29 cellular contexts compared by ENCODE assay signal in the genomic region with DNA sequence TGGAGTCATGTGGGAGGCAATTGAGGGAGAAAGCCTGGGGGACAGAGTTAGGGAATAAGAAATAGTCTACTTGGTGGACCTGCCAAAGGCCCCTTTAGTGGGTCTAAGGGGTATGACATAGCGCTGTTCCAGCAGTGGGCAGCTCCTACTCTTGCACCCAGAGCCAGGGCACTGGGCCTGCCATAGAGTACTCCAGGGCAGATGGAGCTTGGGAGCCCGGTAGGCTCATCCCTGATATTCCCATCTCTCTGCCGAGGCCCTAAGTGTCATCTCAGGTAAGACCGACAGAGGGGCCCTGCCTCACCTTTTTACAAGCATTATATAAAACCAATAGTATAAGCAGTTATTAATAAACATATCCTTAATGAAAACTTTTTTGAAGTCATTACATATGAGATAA.
"Had no signal": no experiment of that assay in that cellular context is flagged by ENCODE, and none has a peak within 500 bp of the region (broad histone marks: within the 10 kb centered on the region; RNA-seq: fewer than 3 reads in every experiment).

No MANE protein-coding gene starts in this region.

- H3K27me3 Mint-ChIP-seq: stimulated activated memory B cell treated with anti-CD40 and anti-IgM and Interleukin-4, amounts not matched to agents 10 μg/mL and 1 μg/mL and 100 μg/mL, for 72 hours; stimulated activated naive B cell treated with anti-CD40 and anti-IgM and Interleukin-4, amounts not matched to agents 10 μg/mL and 1 μg/mL and 100 μg/mL, for 72 hours; stimulated activated naive CD8-positive, alpha-beta T cell treated with anti-CD3 and anti-CD28 coated beads, Interleukin-15, amount 100 ng/mL, for 72 hours; stimulated activated naive CD8-positive, alpha-beta T cell treated with anti-CD3 and anti-CD28 coated beads, Interleukin-15, Interleukin-2, amounts not matched to agents 100 ng/mL and 50 ng/mL, for 24 hours had no signal

- H3K4me1 Mint-ChIP-seq: stimulated activated memory B cell treated with anti-CD40 and anti-IgM and Interleukin-4, amounts not matched to agents 10 μg/mL and 1 μg/mL and 100 μg/mL, for 72 hours; stimulated activated naive B cell treated with anti-CD40 and anti-IgM and Interleukin-4, amounts not matched to agents 10 μg/mL and 1 μg/mL and 100 μg/mL, for 72 hours; stimulated activated naive CD8-positive, alpha-beta T cell treated with anti-CD3 and anti-CD28 coated beads, Interleukin-15, amount 100 ng/mL, for 72 hours had no signal

- ATAC-seq: stimulated activated effector memory CD8-positive, alpha-beta T cell treated with anti-CD3 and anti-CD28 coated beads, Interleukin-12 subunit alpha, Interleukin-12 subunit beta, amount 100 ng/mL, for 72 hours; stimulated activated memory B cell treated with anti-CD40 and anti-IgM and Interleukin-4, amounts not matched to agents 10 μg/mL and 1 μg/mL and 100 μg/mL, for 72 hours; stimulated activated naive B cell treated with anti-CD40 and anti-IgM and Interleukin-4, amounts not matched to agents 10 μg/mL and 1 μg/mL and 100 μg/mL, for 72 hours; stimulated activated naive CD8-positive, alpha-beta T cell treated with anti-CD3 and anti-CD28 coated beads, Interleukin-15, amount 100 ng/mL, for 72 hours; stimulated activated naive CD8-positive, alpha-beta T cell treated with anti-CD3 and anti-CD28 coated beads, Interleukin-15, Interleukin-2, amounts not matched to agents 100 U/mL and 50 U/mL, for 24 hours; upper lobe of right lung had no signal

- H3K27me3 ChIP-seq: stomach, suprapubic skin, testis, thyroid gland, tibial artery, tibial nerve, transverse colon, upper lobe of left lung, upper lobe of right lung, uterus, vagina had no signal

- DNase-seq: stimulated activated CD4-positive, alpha-beta T cell treated with anti-CD3 and anti-CD28 coated beads, Interleukin-2, amount 100 ng/mL, for 48 hours; stimulated activated CD4-positive, alpha-beta T cell treated with anti-CD3 and anti-CD28 coated beads, Interleukin-4, amount 100 ng/mL, for 1 hour; stimulated activated CD4-positive, alpha-beta T cell treated with anti-CD3 and anti-CD28 coated beads, Interleukin-4, amount 100 ng/mL, for 24 hours; stimulated activated CD4-positive, alpha-beta T cell treated with anti-CD3 and anti-CD28 coated beads, Interleukin-4, amount 100 ng/mL, for 4 hours; stimulated activated CD8-positive, alpha-beta memory T cell treated with anti-CD3 and anti-CD28 coated beads, Interleukin-4, amount 100 ng/mL, for 48 hours; stimulated activated naive B cell treated with anti-CD40 and anti-IgM and Interleukin-4, amounts not matched to agents 10 μg/mL and 1 μg/mL and 100 μg/mL, for 72 hours; stimulated activated naive CD4-positive, alpha-beta T cell; stimulated activated naive CD4-positive, alpha-beta T cell treated with Interleukin-2 at 50 U/mL for 16 hours; stimulated activated naive CD8-positive, alpha-beta T cell treated with anti-CD3 and anti-CD28 coated beads, Interleukin-15, amount 100 ng/mL, for 72 hours; stimulated activated naive CD8-positive, alpha-beta T cell treated with anti-CD3 and anti-CD28 coated beads, Interleukin-15, Interleukin-2, amounts not matched to agents 100 U/mL and 50 U/mL, for 24 hours; stomach; substantia nigra; testis; thyroid gland; tibial artery; transverse colon; trophoblast cell; upper lobe of left lung; upper lobe of right lung; uterus had no signal

- H3K27ac Mint-ChIP-seq: stimulated activated effector memory CD8-positive, alpha-beta T cell treated with anti-CD3 and anti-CD28 coated beads, Interleukin-12 subunit alpha, Interleukin-12 subunit beta, amount 100 ng/mL, for 72 hours; stimulated activated memory B cell treated with anti-CD40 and anti-IgM and Interleukin-4, amounts not matched to agents 10 μg/mL and 1 μg/mL and 100 μg/mL, for 72 hours; stimulated activated naive B cell treated with anti-CD40 and anti-IgM and Interleukin-4, amounts not matched to agents 10 μg/mL and 1 μg/mL and 100 μg/mL, for 72 hours; stimulated activated naive CD8-positive, alpha-beta T cell treated with anti-CD3 and anti-CD28 coated beads, Interleukin-15, amount 100 ng/mL, for 72 hours; stimulated activated naive CD8-positive, alpha-beta T cell treated with anti-CD3 and anti-CD28 coated beads, Interleukin-15, Interleukin-2, amounts not matched to agents 100 ng/mL and 50 ng/mL, for 24 hours; type B pancreatic cell had no signal

- H3K36me3 ChIP-seq: uterus had no signal

- H3K9me3 ChIP-seq: testis, thyroid gland had no signal

- FAIRE-seq: urothelium cell line had no signal

- H3K4me3 Mint-ChIP-seq: stimulated activated effector memory CD8-positive, alpha-beta T cell treated with anti-CD3 and anti-CD28 coated beads, Interleukin-12 subunit alpha, Interleukin-12 subunit beta, amount 100 ng/mL, for 72 hours; stimulated activated memory B cell treated with anti-CD40 and anti-IgM and Interleukin-4, amounts not matched to agents 10 μg/mL and 1 μg/mL and 100 μg/mL, for 72 hours; stimulated activated naive B cell treated with anti-CD40 and anti-IgM and Interleukin-4, amounts not matched to agents 10 μg/mL and 1 μg/mL and 100 μg/mL, for 72 hours; stimulated activated naive CD8-positive, alpha-beta T cell treated with anti-CD3 and anti-CD28 coated beads, Interleukin-15, amount 100 ng/mL, for 72 hours; stimulated activated naive CD8-positive, alpha-beta T cell treated with anti-CD3 and anti-CD28 coated beads, Interleukin-15, Interleukin-2, amounts not matched to agents 100 ng/mL and 50 ng/mL, for 24 hours; type B pancreatic cell had no signal

- H3K36me3 Mint-ChIP-seq: type B pancreatic cell had no signal

- H3K4me1 ChIP-seq: stomach, suprapubic skin, testis, thyroid gland, tibial artery, tibial nerve, transverse colon, upper lobe of left lung, upper lobe of right lung, uterus, vagina had no signal

- H3K9me3 Mint-ChIP-seq: type B pancreatic cell had no signal

- H3K27ac ChIP-seq: stomach, suprapubic skin, testis, thoracic aorta, thyroid gland, tibial artery, tibial nerve, transverse colon, upper lobe of left lung, upper lobe of right lung, uterus, vagina had no signal

- H3K4me3 ChIP-seq: stomach, suprapubic skin, testis, thoracic aorta, thyroid gland, tibial artery, tibial nerve, transverse colon, upper lobe of left lung, upper lobe of right lung, uterus, vagina had no signal
